In the genomic region with DNA sequence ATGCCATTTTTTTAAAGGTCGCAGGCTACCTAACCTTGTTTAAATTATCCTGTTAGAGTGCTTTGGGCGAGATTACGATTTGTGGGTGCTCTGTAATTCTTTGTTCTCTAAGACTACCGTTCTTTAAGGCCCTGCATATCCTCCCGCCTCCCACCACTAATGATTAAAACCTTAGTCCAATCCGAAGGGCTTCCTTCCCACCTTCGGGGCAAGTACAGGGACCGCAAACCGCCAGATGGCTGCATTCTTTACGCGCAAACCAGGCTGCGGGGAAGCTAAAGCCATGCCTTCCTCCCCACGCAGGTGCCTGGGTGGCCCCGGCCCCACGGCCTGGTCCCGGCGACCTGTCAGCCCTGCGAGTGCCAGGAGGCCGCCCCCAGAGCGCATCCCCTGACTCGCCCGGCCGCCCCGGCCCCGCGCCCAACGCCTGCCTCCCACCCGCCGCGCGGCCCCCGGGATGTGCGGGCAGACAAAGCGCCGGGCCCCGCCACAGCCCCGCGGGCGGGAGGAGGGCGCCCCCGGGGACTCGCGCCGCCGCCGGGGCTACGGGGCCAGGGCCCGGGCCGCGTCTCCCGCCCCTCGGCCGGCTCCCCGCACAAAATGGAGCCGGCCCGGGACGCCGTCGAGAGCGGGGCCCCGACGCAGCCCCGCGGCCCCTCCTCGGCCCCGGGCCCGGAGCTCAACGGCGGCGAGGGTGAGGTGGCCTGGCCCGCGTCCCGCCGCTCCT, we compare ENCODE assay signal across 8 cellular contexts. TPM values are rescaled to one million over a fixed set of nuclear protein-coding genes. Genes with fewer than 3 reads are reported as not detected.
DNase-seq lines count a peak whose midpoint lies in the region; ATAC-seq and TF ChIP-seq lines count a peak whose summit lies in the region.

No MANE protein-coding gene starts in this region.

- H3K9me2 ChIP-seq in GM23248 (ENCODE audit: insufficient read depth): no peaks in the 10 kb centered on the region

- intact Hi-C loops in activated B cell treated with CpG ODN at 0.5 μM for 24 hours (cut with micrococcal nuclease): loop anchor here (1.0 kb wide), 1 partner anchor 207 kb away; a partner anchor contains a TSS

- H3K27ac Mint-ChIP-seq in activated B cell treated with CpG ODN at 0.5 μM for 24 hours: peak overlapping the region; percentile 85

- H3K9me3 Mint-ChIP-seq in activated B cell treated with CpG ODN at 0.5 μM for 24 hours: no peaks in the 10 kb centered on the region

- peak overlapping the region; percentile 64 for H2AFZ ChIP-seq in GM23248

- ATAC-seq in activated B cell treated with CpG ODN at 0.5 μM for 24 hours (ENCODE audit: low read depth): peak; percentile 9

- peaks cover 21% of the 10 kb centered on the region for H3K4me1 Mint-ChIP-seq in activated B cell treated with CpG ODN at 0.5 μM for 24 hours

- peaks cover 23% of the 10 kb centered on the region for H3F3A ChIP-seq in GM23248 (ENCODE audit: insufficient read depth)

- in situ Hi-C loops in G401 (cut with HindIII; ENCODE audit: low sequenced_read_pairs): no loop called here
- in situ Hi-C loops in GM23248 (cut with MboI): no loop called here

- no peaks in the 10 kb centered on the region for H3K27me3 ChIP-seq in GM23248 (replicated peaks; ENCODE audit: insufficient read depth)

- H3K4me3 Mint-ChIP-seq in activated B cell treated with CpG ODN at 0.5 μM for 24 hours: peak overlapping the region; percentile 89

- peak overlapping the region; percentile 7 for H3K27ac ChIP-seq in GM23248

- CTCF ChIA-PET in activated B cell treated with CpG ODN at 0.5 μM for 24 hours (lab: Charles Lee): interaction anchor here (1.0 kb wide), 1 partner anchor 29 kb away, joined by 4 read pairs; no protein-coding TSS in a partner anchor

- no peak for TF ChIP-seq CTCF in activated B cell treated with CpG ODN at 0.5 μM for 24 hours (IDR thresholded peaks at IDR 0.05)
- no peak for TF ChIP-seq CTCF in cardiac fibroblast (IDR thresholded peaks at IDR 0.05; ENCODE audit: low read depth, low read length)

- peak; percentile 55 for DNase-seq in G401 (ENCODE audit: low spot score)
- peak; percentile 72 for DNase-seq in GM23248
- DNase-seq in M059J (ENCODE audit: low read depth): peak; percentile 70
- DNase-seq in activated B cell treated with CpG ODN at 0.5 μM for 24 hours: peak; percentile 62
- peak; percentile 41 to 51 for DNase-seq in cardiac fibroblast (ENCODE audit: low read depth in 2 of 2)
- DNase-seq in islet precursor cell: peak; percentile 85
- peak; percentile 17 to 34 for DNase-seq in stimulated activated CD4-positive, alpha-beta T cell treated with anti-CD3 and anti-CD28 coated beads, Interleukin-12 subunit alpha, Interleukin-12 subunit beta, amount 100 ng/mL, for 24 hours (ENCODE audit: low read depth in 2 of 2)
- DNase-seq in NCI-H524 treated with DMSO at 0.1 percent for 48 hours (lab: John Stamatoyannopoulos, UW): no peak

- no peaks in the 10 kb centered on the region for H4K20me1 ChIP-seq in GM23248 (ENCODE audit: insufficient read depth)

- peak overlapping the region; percentile 87 for H3K4me2 ChIP-seq in GM23248 (ENCODE audit: unreplicated experiment)

- H3K9me3 ChIP-seq in GM23248 (ENCODE audit: low read depth): no peaks in the 10 kb centered on the region

- 1 to 2% methylated on average over 27 to 50 of the region's 74 CpGs for WGBS in GM23248 (ENCODE audit: low coverage in 1 of 2, low lambda C conversion rate in 2 of 2, missing lambda C conversion rate in 2 of 2), 2 experiments

- peaks cover 49% of the 10 kb centered on the region for H3K79me2 ChIP-seq in GM23248 (ENCODE audit: insufficient read depth)

- H3K4me1 ChIP-seq in GM23248 (ENCODE audit: insufficient read depth): peaks cover 46% of the 10 kb centered on the region

- peaks cover 4% of the 10 kb centered on the region for H3K36me3 Mint-ChIP-seq in activated B cell treated with CpG ODN at 0.5 μM for 24 hours (ENCODE audit: low read depth)

- H3K4me3 ChIP-seq in GM23248 (peak overlapping the region; percentile 78), cardiac fibroblast (replicated peaks in 1 of 2; ENCODE audit: low read depth in 2 of 2, low read length in 2 of 2) (peak overlapping the region; percentile 82 to 84)

- H3K36me3 ChIP-seq in GM23248 (ENCODE audit: low read depth): peaks cover 12% of the 10 kb centered on the region; the same call in 1 of the 2 replicates

- peak overlapping the region; percentile 80 for H3K9ac ChIP-seq in GM23248

- no peaks in the 10 kb centered on the region for H3K27me3 Mint-ChIP-seq in activated B cell treated with CpG ODN at 0.5 μM for 24 hours

- POLR2A ChIA-PET in activated B cell treated with CpG ODN at 0.5 μM for 24 hours (lab: Charles Lee): interaction anchor here (0.5 to 2.7 kb wide), 11 partner anchors 10 to 1098 kb away, joined by 3 to 35 read pairs (median 7); a partner anchor contains a TSS

RNA-seq across cellular contexts. Expression of a gene that starts 0.7 kb away (rescaled TPM):
- 20.9 and 66.1 TPM in 2 replicates for total RNA-seq in G401 (2014; rRNA removed; shearing (Covaris generic))
- 31.5 and 42.2 TPM in 2 replicates for total RNA-seq in GM23248 (2014; rRNA removed; shearing (Covaris generic))
- polyA plus RNA-seq in GM23248 (2016; fragmentation: Nextera tagmentation; extraction: Ambion mirVana): 35.0 and 37.1 TPM in 2 replicates
- 29.7 and 34.8 TPM in 2 replicates for total RNA-seq in M059J (2014; rRNA removed; shearing (Covaris generic))
- total RNA-seq in activated B cell treated with CpG ODN at 0.5 μM for 24 hours: 17.0 and 17.1 TPM in 2 replicates
